8 cellular contexts compared by ENCODE assay signal in genomic region chr17:37710344-37710886, GRCh38. TPM values are rescaled to one million over a fixed set of nuclear protein-coding genes. Genes with fewer than 3 reads are reported as not detected.
DNase-seq lines count a peak whose midpoint lies in the region; ATAC-seq and TF ChIP-seq lines count a peak whose summit lies in the region.

No MANE protein-coding gene starts in this region.

- no peak overlapping the region for H2AK5ac ChIP-seq in neuronal stem cell (ENCODE audit: low read depth, low read length)

- H4K91ac ChIP-seq in neuronal stem cell (ENCODE audit: low read depth, low read length, poor library complexity), result no peak overlapping the region

- H3K23ac ChIP-seq in neuronal stem cell (ENCODE audit: low read depth, low read length, poor library complexity), result no peak overlapping the region

- peak overlapping the region; percentile 25 for H3K4me3 Mint-ChIP-seq in endodermal cell

- peak; percentile 38 for DNase-seq in HEK293T (ENCODE audit: extremely low spot score)
- DNase-seq in NCI-H2227 treated with DMSO at 0.1 percent for 48 hours (lab: John Stamatoyannopoulos, UW), result peak; percentile 19
- peak; percentile 99 for DNase-seq in endodermal cell
- DNase-seq in neuronal stem cell (ENCODE audit: low spot score), result peak; percentile 68
- no peak for DNase-seq in stimulated activated CD4-positive, alpha-beta T cell treated with anti-CD3 and anti-CD28 coated beads, Interleukin-4, amount 100 ng/mL, for 1 hour
- no peak for DNase-seq in GM19238 (ENCODE audit: insufficient read length, low spot score)
- no peak for DNase-seq in activated CD4-positive, alpha-beta T cell treated with anti-CD3 and anti-CD28 coated beads, Interleukin-2, amount 50 U/mL, for 4 hours

- peaks cover 65% of the 10 kb centered on the region for H3K36me3 ChIP-seq in endodermal cell (ENCODE audit: control insufficient read depth, insufficient read depth, low read length)
- no peaks in the 10 kb centered on the region for H3K36me3 ChIP-seq in neuronal stem cell (replicated peaks in 1 of 2; ENCODE audit: control insufficient read depth in 2 of 2, insufficient read depth in 2 of 2, low read length in 2 of 2)

- no peak for ATAC-seq in GM21576 (IDR thresholded peaks at IDR 0.05; ENCODE audit: unreplicated experiment)

- H3K9me3 ChIP-seq in endodermal cell (ENCODE audit: control insufficient read depth, low read length) (peaks cover 9% of the 10 kb centered on the region), neuronal stem cell (replicated peaks in 1 of 2; ENCODE audit: control insufficient read depth in 2 of 2, insufficient read depth in 1 of 2, low read depth in 1 of 2, low read length in 2 of 2) (no peaks in the 10 kb centered on the region)

- 40 to 100% methylated on average over 2 to 9 of the region's 9 CpGs for WGBS in endodermal cell (ENCODE audit: insufficient coverage in 1 of 2, insufficient read length in 1 of 2), 2 experiments
- WGBS in neuronal stem cell (ENCODE audit: extremely low coverage in 2 of 2, insufficient read length in 2 of 2, insufficient replicate concordance in 1 of 2), 2 donors, result no CpG with 5 or more reads among the region's 9 CpGs

- H3K4ac ChIP-seq in neuronal stem cell (ENCODE audit: low read length), result no peak overlapping the region

- H3K27me3 Mint-ChIP-seq in endodermal cell (ENCODE audit: insufficient read depth), result no peaks in the 10 kb centered on the region

- H3K4me1 ChIP-seq in endodermal cell (ENCODE audit: control insufficient read depth, insufficient read depth, low read length), result peaks cover 12% of the 10 kb centered on the region
- peaks cover 4 to 5% of the 10 kb centered on the region in 2 donors for H3K4me1 ChIP-seq in neuronal stem cell (ENCODE audit: control insufficient read depth in 2 of 2, insufficient read depth in 1 of 2, low read depth in 1 of 2, low read length in 2 of 2)

- H3K4me2 ChIP-seq in neuronal stem cell (ENCODE audit: insufficient read depth, low read length, poor library complexity, severe bottlenecking), result no peak overlapping the region

- peak overlapping the region; percentile 41 for H2AFZ ChIP-seq in neuronal stem cell (ENCODE audit: low read length)

- H2BK5ac ChIP-seq in neuronal stem cell (ENCODE audit: low read length), result no peak overlapping the region

- H3K27me3 ChIP-seq in endodermal cell (ENCODE audit: control insufficient read depth, insufficient read depth, low read length, poor library complexity, severe bottlenecking) (no peaks in the 10 kb centered on the region), neuronal stem cell (ENCODE audit: control insufficient read depth in 3 of 3, insufficient read depth in 3 of 3, low read depth in 1 of 3, low read length in 3 of 3) (peaks cover 0 to 14% (median 0%) of the 10 kb centered on the region in 3 experiments)

- H3K4me3 ChIP-seq in endodermal cell (ENCODE audit: low read length), result peak overlapping the region; percentile 22
- H3K4me3 ChIP-seq in neuronal stem cell (ENCODE audit: low read length in 2 of 2), result no peak overlapping the region

- no peak overlapping the region for H2BK120ac ChIP-seq in neuronal stem cell (ENCODE audit: low read depth, low read length)

- no peak overlapping the region for H3K14ac ChIP-seq in neuronal stem cell (ENCODE audit: low read length)

- H2BK12ac ChIP-seq in neuronal stem cell (ENCODE audit: low read length), result no peak overlapping the region

- no peak overlapping the region for H4K8ac ChIP-seq in neuronal stem cell (ENCODE audit: low read depth, low read length)

- POLR2A ChIA-PET in HEK293T (lab: Yijun Ruan, JAX), result no interaction called here

- CTCF ChIA-PET in HEK293T (lab: Yijun Ruan, JAX), result no interaction called here

- H3K9me3 Mint-ChIP-seq in endodermal cell, result peaks cover 8% of the 10 kb centered on the region

- H3K9ac ChIP-seq in endodermal cell (ENCODE audit: extremely low read depth, low read length, poor library complexity, severe bottlenecking), result peak overlapping the region; percentile 52
- no peak overlapping the region for H3K9ac ChIP-seq in neuronal stem cell (ENCODE audit: low read depth, low read length, poor library complexity)

- peaks cover 68% of the 10 kb centered on the region for H3K36me3 Mint-ChIP-seq in endodermal cell (ENCODE audit: low read depth)

- no peak overlapping the region for H2BK15ac ChIP-seq in neuronal stem cell (ENCODE audit: low read length)

- peak overlapping the region; percentile 96 for H3K27ac Mint-ChIP-seq in endodermal cell

- H3K4me1 Mint-ChIP-seq in endodermal cell, result peaks cover 76% of the 10 kb centered on the region

- H3K27ac ChIP-seq in endodermal cell (ENCODE audit: low read depth, low read length), result peak overlapping the region; percentile 47
- H3K27ac ChIP-seq in neuronal stem cell (replicated peaks; ENCODE audit: low read length), result no peak overlapping the region

- no peaks in the 10 kb centered on the region for H3K79me1 ChIP-seq in neuronal stem cell (ENCODE audit: low read depth, low read length)

- peak; percentile 57 for TF ChIP-seq CTCF in endodermal cell (conservative IDR thresholded peaks at IDR 0.05)

- H3K18ac ChIP-seq in neuronal stem cell (ENCODE audit: low read length), result no peak overlapping the region

TF ChIP-seq in HEK293T, 16 proteins besides CTCF, POLR2A, EP300 and RAD21:
- no peak for TF ChIP-seq ARNT (IDR thresholded peaks at IDR 0.05)
- no peak for TF ChIP-seq TARDBP (IDR thresholded peaks at IDR 0.05)
- TF ChIP-seq ZNF384 (IDR thresholded peaks at IDR 0.05), result no peak
- TF ChIP-seq HDGF (IDR thresholded peaks at IDR 0.05; ENCODE audit: borderline replicate concordance), result no peak
- no peak for TF ChIP-seq SP1 (IDR thresholded peaks at IDR 0.05)
- TF ChIP-seq PKNOX1 (IDR thresholded peaks at IDR 0.05), result no peak
- no peak for TF ChIP-seq FOXM1 (IDR thresholded peaks at IDR 0.05; ENCODE audit: borderline replicate concordance)
TF ChIP-seq in HEK293T: peak in this region for 0.

RNA-seq across cellular contexts. Expression of gene HNF1B, which starts 34.4 kb away (rescaled TPM):
- total RNA-seq in endodermal cell, result 10 to 100 TPM; 39.7 to 42.7 TPM
- 4.9 TPM for polyA plus RNA-seq in endodermal cell (2013, experiment 1 of 2)
- 3.9 TPM for polyA plus RNA-seq in endodermal cell (2013, experiment 2 of 2)
- 0.10 TPM for polyA plus RNA-seq in neuronal stem cell (2013, experiment 1 of 2)
- polyA plus RNA-seq in neuronal stem cell (2013, experiment 2 of 2), result 0.10 TPM

Comparison
In these comparisons a context has a peak if more than half of its experiments do, and no peak if none do; other contexts are left out.
1. DNase-seq: peak in HEK293T (single experiment), NCI-H2227 treated with DMSO at 0.1 percent for 48 hours (single experiment), endodermal cell (single experiment) and neuronal stem cell (single experiment); none in stimulated activated CD4-positive, alpha-beta T cell treated with anti-CD3 and anti-CD28 coated beads, Interleukin-4, amount 100 ng/mL, for 1 hour (single experiment), GM19238 (single experiment) and activated CD4-positive, alpha-beta T cell treated with anti-CD3 and anti-CD28 coated beads, Interleukin-2, amount 50 U/mL, for 4 hours (0 of 2).